Comparison of ENCODE assay signal across 1 cellular context in the genomic region with DNA sequence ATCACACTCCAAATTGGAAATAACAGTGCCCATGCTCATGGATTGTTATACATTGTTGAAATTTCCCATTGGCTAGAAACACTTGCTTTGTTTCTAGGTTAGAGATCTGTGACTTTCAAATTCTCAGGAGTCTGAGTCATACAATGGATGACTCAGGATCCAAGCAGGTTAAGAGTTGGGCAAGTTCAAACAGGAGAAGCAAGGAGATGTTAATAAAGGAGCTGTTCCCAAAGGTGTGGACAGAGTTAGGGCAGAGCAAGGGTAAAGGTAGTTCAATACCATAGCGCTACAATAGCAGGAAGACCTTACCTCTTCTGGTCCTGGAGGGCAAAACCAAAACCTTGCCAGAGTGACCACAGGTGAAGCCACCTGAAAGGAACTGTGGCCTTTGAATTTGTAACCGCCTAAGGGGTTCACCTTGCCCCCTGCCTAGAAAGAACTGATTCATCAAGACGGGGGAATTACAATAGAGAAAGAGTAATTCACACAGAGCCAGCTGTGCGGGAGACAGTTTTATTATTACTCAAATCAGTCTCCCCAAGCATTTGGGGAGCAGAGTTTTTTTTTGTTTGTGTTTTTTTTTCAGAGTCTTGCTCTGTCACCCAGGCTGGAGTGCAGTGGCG.
TF ChIP-seq lines count a peak whose summit lies in the region.

No MANE protein-coding gene starts in this region.

TF ChIP-seq in GM12878, 131 proteins besides CTCF, POLR2A, EP300 and RAD21 (continued from another document and continues in another):
- no peak for TF ChIP-seq STAT1 (conservative IDR thresholded peaks at IDR 0.05)
- TF ChIP-seq GABPA (IDR thresholded peaks at IDR 0.05; ENCODE audit: low read depth), result 0 out of 2 replicates have a peak, but pooled peaks have one; percentile 37
- peak; percentile 92 for TF ChIP-seq CBFB (IDR thresholded peaks at IDR 0.05; ENCODE audit: low read depth)
- TF ChIP-seq, protein P1, sequence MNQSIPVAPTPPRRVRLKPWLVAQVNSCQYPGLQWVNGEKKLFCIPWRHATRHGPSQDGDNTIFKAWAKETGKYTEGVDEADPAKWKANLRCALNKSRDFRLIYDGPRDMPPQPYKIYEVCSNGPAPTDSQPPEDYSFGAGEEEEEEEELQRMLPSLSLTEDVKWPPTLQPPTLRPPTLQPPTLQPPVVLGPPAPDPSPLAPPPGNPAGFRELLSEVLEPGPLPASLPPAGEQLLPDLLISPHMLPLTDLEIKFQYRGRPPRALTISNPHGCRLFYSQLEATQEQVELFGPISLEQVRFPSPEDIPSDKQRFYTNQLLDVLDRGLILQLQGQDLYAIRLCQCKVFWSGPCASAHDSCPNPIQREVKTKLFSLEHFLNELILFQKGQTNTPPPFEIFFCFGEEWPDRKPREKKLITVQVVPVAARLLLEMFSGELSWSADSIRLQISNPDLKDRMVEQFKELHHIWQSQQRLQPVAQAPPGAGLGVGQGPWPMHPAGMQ (IDR thresholded peaks at IDR 0.05; ENCODE audit: borderline replicate concordance), result peak; percentile 79
- TF ChIP-seq, protein P2, sequence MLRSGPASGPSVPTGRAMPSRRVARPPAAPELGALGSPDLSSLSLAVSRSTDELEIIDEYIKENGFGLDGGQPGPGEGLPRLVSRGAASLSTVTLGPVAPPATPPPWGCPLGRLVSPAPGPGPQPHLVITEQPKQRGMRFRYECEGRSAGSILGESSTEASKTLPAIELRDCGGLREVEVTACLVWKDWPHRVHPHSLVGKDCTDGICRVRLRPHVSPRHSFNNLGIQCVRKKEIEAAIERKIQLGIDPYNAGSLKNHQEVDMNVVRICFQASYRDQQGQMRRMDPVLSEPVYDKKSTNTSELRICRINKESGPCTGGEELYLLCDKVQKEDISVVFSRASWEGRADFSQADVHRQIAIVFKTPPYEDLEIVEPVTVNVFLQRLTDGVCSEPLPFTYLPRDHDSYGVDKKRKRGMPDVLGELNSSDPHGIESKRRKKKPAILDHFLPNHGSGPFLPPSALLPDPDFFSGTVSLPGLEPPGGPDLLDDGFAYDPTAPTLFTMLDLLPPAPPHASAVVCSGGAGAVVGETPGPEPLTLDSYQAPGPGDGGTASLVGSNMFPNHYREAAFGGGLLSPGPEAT (IDR thresholded peaks at IDR 0.05; ENCODE audit: low read depth), result peak; percentile 78
- TF ChIP-seq IKZF1 (conservative IDR thresholded peaks at IDR 0.05), result peak; percentile 83
- TF ChIP-seq ZSCAN29 (IDR thresholded peaks at IDR 0.05), result no peak
- TF ChIP-seq ZNF384 (IDR thresholded peaks at IDR 0.05; ENCODE audit: borderline replicate concordance, low read depth, low read length), result peak; percentile 25; the same call in 1 of the 2 replicates
- TF ChIP-seq MXI1 (IDR thresholded peaks at IDR 0.05; ENCODE audit: low read depth, low read length), result no peak
- 0 out of 2 replicates have a peak, but pooled peaks have one; percentile 17 for TF ChIP-seq JUND (IDR thresholded peaks at IDR 0.05; ENCODE audit: low read depth, low read length)
- peak; percentile 91 for TF ChIP-seq TCF7 (IDR thresholded peaks at IDR 0.05; ENCODE audit: borderline replicate concordance)
- TF ChIP-seq NR2F1 (conservative IDR thresholded peaks at IDR 0.05), result peak; percentile 89
- TF ChIP-seq SP1 (IDR thresholded peaks at IDR 0.05; ENCODE audit: low read depth, low read length), result no peak
- TF ChIP-seq MTA2 (IDR thresholded peaks at IDR 0.05; ENCODE audit: low read depth), result peak; percentile 77; the same call in 1 of the 2 replicates
- TF ChIP-seq WRNIP1 (IDR thresholded peaks at IDR 0.05; ENCODE audit: borderline replicate concordance, low read depth, low read length), result no peak
- TF ChIP-seq SMAD5 (IDR thresholded peaks at IDR 0.05; ENCODE audit: low read depth), result no peak
- TF ChIP-seq, protein P3, sequence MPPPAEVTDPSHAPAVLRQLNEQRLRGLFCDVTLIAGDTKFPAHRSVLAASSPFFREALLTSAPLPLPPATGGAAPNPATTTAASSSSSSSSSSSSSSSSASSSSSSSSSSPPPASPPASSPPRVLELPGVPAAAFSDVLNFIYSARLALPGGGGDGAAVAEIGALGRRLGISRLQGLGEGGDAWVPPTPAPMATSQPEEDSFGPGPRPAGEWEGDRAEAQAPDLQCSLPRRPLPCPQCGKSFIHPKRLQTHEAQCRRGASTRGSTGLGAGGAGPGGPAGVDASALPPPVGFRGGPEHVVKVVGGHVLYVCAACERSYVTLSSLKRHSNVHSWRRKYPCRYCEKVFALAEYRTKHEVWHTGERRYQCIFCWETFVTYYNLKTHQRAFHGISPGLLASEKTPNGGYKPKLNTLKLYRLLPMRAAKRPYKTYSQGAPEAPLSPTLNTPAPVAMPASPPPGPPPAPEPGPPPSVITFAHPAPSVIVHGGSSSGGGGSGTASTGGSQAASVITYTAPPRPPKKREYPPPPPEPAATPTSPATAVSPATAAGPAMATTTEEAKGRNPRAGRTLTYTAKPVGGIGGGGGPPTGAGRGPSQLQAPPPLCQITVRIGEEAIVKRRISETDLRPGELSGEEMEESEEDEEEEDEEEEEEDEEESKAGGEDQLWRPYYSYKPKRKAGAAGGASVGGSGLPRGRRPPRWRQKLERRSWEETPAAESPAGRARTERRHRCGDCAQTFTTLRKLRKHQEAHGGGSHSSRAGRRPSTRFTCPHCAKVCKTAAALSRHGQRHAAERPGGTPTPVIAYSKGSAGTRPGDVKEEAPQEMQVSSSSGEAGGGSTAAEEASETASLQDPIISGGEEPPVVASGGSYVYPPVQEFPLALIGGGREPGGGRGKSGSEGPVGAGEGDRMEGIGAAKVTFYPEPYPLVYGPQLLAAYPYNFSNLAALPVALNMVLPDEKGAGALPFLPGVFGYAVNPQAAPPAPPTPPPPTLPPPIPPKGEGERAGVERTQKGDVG (CRISPR knock-in tag; IDR thresholded peaks at IDR 0.05), result no peak
- no peak for TF ChIP-seq BRCA1 (IDR thresholded peaks at IDR 0.05; ENCODE audit: low read depth, low read length)
- peak in 1 of 2 experiments; percentile 28; a peak in 1 of 4 replicates for TF ChIP-seq ETV6 (conservative IDR thresholded peaks at IDR 0.05 in 1 of 2, IDR thresholded peaks at IDR 0.05 in 1 of 2; ENCODE audit: borderline replicate concordance in 1 of 2, low read depth in 1 of 2)
- TF ChIP-seq SPI1 (IDR thresholded peaks at IDR 0.05; ENCODE audit: borderline replicate concordance, insufficient read depth, low read depth, low read length), result 0 out of 2 replicates have a peak, but pooled peaks have one; percentile 29
- TF ChIP-seq DPF2 (IDR thresholded peaks at IDR 0.05), result peak; percentile 75
- TF ChIP-seq JUNB (IDR thresholded peaks at IDR 0.05), result peak; percentile 89
- no peak for TF ChIP-seq CBX5 (IDR thresholded peaks at IDR 0.05; ENCODE audit: low read depth)
- no peak for TF ChIP-seq SMC3 (IDR thresholded peaks at IDR 0.05; ENCODE audit: borderline replicate concordance, low read length)
- peak; percentile 44; the same call in 1 of the 2 replicates for TF ChIP-seq PML (IDR thresholded peaks at IDR 0.05; ENCODE audit: low read length)
- TF ChIP-seq, protein P4, sequence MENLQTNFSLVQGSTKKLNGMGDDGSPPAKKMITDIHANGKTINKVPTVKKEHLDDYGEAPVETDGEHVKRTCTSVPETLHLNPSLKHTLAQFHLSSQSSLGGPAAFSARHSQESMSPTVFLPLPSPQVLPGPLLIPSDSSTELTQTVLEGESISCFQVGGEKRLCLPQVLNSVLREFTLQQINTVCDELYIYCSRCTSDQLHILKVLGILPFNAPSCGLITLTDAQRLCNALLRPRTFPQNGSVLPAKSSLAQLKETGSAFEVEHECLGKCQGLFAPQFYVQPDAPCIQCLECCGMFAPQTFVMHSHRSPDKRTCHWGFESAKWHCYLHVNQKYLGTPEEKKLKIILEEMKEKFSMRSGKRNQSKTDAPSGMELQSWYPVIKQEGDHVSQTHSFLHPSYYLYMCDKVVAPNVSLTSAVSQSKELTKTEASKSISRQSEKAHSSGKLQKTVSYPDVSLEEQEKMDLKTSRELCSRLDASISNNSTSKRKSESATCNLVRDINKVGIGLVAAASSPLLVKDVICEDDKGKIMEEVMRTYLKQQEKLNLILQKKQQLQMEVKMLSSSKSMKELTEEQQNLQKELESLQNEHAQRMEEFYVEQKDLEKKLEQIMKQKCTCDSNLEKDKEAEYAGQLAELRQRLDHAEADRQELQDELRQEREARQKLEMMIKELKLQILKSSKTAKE (IDR thresholded peaks at IDR 0.05; ENCODE audit: low read depth, poor library complexity, severe bottlenecking), result peak; percentile 80
- peak; percentile 79 for TF ChIP-seq EED (IDR thresholded peaks at IDR 0.05; ENCODE audit: low read depth)
- TF ChIP-seq, protein P5, sequence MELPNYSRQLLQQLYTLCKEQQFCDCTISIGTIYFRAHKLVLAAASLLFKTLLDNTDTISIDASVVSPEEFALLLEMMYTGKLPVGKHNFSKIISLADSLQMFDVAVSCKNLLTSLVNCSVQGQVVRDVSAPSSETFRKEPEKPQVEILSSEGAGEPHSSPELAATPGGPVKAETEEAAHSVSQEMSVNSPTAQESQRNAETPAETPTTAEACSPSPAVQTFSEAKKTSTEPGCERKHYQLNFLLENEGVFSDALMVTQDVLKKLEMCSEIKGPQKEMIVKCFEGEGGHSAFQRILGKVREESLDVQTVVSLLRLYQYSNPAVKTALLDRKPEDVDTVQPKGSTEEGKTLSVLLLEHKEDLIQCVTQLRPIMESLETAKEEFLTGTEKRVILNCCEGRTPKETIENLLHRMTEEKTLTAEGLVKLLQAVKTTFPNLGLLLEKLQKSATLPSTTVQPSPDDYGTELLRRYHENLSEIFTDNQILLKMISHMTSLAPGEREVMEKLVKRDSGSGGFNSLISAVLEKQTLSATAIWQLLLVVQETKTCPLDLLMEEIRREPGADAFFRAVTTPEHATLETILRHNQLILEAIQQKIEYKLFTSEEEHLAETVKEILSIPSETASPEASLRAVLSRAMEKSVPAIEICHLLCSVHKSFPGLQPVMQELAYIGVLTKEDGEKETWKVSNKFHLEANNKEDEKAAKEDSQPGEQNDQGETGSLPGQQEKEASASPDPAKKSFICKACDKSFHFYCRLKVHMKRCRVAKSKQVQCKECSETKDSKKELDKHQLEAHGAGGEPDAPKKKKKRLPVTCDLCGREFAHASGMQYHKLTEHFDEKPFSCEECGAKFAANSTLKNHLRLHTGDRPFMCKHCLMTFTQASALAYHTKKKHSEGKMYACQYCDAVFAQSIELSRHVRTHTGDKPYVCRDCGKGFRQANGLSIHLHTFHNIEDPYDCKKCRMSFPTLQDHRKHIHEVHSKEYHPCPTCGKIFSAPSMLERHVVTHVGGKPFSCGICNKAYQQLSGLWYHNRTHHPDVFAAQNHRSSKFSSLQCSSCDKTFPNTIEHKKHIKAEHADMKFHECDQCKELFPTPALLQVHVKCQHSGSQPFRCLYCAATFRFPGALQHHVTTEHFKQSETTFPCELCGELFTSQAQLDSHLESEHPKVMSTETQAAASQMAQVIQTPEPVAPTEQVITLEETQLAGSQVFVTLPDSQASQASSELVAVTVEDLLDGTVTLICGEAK (IDR thresholded peaks at IDR 0.05; ENCODE audit: borderline replicate concordance), result no peak
- TF ChIP-seq, protein P6, sequence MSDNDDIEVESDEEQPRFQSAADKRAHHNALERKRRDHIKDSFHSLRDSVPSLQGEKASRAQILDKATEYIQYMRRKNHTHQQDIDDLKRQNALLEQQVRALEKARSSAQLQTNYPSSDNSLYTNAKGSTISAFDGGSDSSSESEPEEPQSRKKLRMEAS (IDR thresholded peaks at IDR 0.05; ENCODE audit: low read depth, low read length), result no peak
- no peak for TF ChIP-seq POU2F2 (IDR thresholded peaks at IDR 0.05; ENCODE audit: borderline replicate concordance, low read depth, low read length)
- no peak for TF ChIP-seq ZNF207 (IDR thresholded peaks at IDR 0.05; ENCODE audit: borderline replicate concordance)
- TF ChIP-seq SUPT20H (IDR thresholded peaks at IDR 0.05; ENCODE audit: borderline replicate concordance, control insufficient read depth, low read depth, low read length), result no peak
- TF ChIP-seq, protein P7, sequence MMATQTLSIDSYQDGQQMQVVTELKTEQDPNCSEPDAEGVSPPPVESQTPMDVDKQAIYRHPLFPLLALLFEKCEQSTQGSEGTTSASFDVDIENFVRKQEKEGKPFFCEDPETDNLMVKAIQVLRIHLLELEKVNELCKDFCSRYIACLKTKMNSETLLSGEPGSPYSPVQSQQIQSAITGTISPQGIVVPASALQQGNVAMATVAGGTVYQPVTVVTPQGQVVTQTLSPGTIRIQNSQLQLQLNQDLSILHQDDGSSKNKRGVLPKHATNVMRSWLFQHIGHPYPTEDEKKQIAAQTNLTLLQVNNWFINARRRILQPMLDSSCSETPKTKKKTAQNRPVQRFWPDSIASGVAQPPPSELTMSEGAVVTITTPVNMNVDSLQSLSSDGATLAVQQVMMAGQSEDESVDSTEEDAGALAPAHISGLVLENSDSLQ (IDR thresholded peaks at IDR 0.05), result no peak
- TF ChIP-seq, protein P8, sequence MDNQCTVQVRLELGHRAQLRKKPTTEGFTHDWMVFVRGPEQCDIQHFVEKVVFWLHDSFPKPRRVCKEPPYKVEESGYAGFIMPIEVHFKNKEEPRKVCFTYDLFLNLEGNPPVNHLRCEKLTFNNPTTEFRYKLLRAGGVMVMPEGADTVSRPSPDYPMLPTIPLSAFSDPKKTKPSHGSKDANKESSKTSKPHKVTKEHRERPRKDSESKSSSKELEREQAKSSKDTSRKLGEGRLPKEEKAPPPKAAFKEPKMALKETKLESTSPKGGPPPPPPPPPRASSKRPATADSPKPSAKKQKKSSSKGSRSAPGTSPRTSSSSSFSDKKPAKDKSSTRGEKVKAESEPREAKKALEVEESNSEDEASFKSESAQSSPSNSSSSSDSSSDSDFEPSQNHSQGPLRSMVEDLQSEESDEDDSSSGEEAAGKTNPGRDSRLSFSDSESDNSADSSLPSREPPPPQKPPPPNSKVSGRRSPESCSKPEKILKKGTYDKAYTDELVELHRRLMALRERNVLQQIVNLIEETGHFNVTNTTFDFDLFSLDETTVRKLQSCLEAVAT (IDR thresholded peaks at IDR 0.05), result peak; percentile 81
- no peak for TF ChIP-seq SIN3A (IDR thresholded peaks at IDR 0.05; ENCODE audit: low read depth, low read length)
- TF ChIP-seq IKZF2 (IDR thresholded peaks at IDR 0.05), result peak; percentile 87 to 91
- peak; percentile 74; the same call in 1 of the 2 replicates for TF ChIP-seq FOXM1 (IDR thresholded peaks at IDR 0.05; ENCODE audit: low read depth, low read length)
- TF ChIP-seq RAD51 (IDR thresholded peaks at IDR 0.05), result peak; percentile 14; the same call in 1 of the 2 replicates
- peak; percentile 82; the same call in 1 of the 2 replicates for TF ChIP-seq NBN (IDR thresholded peaks at IDR 0.05)
- TF ChIP-seq ATF7 (IDR thresholded peaks at IDR 0.05; ENCODE audit: low read depth), result peak; percentile 43
- TF ChIP-seq RELA (IDR thresholded peaks at IDR 0.05; ENCODE audit: borderline replicate concordance, partially characterized antibody), result no peak
- peak; percentile 86 for TF ChIP-seq NFIC (IDR thresholded peaks at IDR 0.05; ENCODE audit: low read depth, low read length)
- no peak for TF ChIP-seq HDAC2 (IDR thresholded peaks at IDR 0.05)
- 0 out of 4 replicates have a peak, but pooled peaks of 1 of the 2 experiments have one; percentile 17 for TF ChIP-seq BHLHE40 (IDR thresholded peaks at IDR 0.05; ENCODE audit: borderline replicate concordance in 1 of 2, low read depth in 2 of 2, low read length in 1 of 2)
- peak; percentile 73 for TF ChIP-seq TCF12 (IDR thresholded peaks at IDR 0.05; ENCODE audit: low read depth, low read length)
- no peak for TF ChIP-seq MEF2B (IDR thresholded peaks at IDR 0.05; ENCODE audit: partially characterized antibody, poor library complexity, severe bottlenecking)
- no peak for TF ChIP-seq CBX3 (IDR thresholded peaks at IDR 0.05; ENCODE audit: borderline replicate concordance, low read depth)
